In the genomic region with DNA sequence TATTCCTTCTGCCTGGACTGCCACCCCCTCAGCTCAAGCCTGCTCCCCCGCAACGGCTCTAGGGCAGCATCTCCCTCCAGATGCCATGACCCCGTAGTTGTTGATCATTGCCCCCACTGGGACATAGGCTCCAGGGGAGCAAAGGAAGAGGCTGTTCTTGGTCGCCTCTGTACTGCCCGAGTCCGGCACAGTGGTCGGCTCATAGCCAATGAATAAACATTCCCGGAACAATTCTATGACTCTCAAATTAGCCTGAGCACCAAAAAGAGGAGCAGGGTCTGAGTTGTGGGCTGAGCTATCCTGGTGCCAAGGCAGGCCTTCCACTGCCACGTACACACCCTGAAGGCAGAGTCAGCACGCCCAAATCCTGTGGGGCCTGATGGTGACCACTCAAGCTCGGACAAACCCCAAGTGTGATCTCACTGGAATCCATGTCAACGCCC, we compare ENCODE assay signal across 1 cellular context.
TF ChIP-seq lines count a peak whose summit lies in the region.

No MANE protein-coding gene starts in this region.

TF ChIP-seq in GM23338, 12 proteins besides CTCF, POLR2A, EP300 and RAD21 (continued from another document):
- TF ChIP-seq, protein P1, sequence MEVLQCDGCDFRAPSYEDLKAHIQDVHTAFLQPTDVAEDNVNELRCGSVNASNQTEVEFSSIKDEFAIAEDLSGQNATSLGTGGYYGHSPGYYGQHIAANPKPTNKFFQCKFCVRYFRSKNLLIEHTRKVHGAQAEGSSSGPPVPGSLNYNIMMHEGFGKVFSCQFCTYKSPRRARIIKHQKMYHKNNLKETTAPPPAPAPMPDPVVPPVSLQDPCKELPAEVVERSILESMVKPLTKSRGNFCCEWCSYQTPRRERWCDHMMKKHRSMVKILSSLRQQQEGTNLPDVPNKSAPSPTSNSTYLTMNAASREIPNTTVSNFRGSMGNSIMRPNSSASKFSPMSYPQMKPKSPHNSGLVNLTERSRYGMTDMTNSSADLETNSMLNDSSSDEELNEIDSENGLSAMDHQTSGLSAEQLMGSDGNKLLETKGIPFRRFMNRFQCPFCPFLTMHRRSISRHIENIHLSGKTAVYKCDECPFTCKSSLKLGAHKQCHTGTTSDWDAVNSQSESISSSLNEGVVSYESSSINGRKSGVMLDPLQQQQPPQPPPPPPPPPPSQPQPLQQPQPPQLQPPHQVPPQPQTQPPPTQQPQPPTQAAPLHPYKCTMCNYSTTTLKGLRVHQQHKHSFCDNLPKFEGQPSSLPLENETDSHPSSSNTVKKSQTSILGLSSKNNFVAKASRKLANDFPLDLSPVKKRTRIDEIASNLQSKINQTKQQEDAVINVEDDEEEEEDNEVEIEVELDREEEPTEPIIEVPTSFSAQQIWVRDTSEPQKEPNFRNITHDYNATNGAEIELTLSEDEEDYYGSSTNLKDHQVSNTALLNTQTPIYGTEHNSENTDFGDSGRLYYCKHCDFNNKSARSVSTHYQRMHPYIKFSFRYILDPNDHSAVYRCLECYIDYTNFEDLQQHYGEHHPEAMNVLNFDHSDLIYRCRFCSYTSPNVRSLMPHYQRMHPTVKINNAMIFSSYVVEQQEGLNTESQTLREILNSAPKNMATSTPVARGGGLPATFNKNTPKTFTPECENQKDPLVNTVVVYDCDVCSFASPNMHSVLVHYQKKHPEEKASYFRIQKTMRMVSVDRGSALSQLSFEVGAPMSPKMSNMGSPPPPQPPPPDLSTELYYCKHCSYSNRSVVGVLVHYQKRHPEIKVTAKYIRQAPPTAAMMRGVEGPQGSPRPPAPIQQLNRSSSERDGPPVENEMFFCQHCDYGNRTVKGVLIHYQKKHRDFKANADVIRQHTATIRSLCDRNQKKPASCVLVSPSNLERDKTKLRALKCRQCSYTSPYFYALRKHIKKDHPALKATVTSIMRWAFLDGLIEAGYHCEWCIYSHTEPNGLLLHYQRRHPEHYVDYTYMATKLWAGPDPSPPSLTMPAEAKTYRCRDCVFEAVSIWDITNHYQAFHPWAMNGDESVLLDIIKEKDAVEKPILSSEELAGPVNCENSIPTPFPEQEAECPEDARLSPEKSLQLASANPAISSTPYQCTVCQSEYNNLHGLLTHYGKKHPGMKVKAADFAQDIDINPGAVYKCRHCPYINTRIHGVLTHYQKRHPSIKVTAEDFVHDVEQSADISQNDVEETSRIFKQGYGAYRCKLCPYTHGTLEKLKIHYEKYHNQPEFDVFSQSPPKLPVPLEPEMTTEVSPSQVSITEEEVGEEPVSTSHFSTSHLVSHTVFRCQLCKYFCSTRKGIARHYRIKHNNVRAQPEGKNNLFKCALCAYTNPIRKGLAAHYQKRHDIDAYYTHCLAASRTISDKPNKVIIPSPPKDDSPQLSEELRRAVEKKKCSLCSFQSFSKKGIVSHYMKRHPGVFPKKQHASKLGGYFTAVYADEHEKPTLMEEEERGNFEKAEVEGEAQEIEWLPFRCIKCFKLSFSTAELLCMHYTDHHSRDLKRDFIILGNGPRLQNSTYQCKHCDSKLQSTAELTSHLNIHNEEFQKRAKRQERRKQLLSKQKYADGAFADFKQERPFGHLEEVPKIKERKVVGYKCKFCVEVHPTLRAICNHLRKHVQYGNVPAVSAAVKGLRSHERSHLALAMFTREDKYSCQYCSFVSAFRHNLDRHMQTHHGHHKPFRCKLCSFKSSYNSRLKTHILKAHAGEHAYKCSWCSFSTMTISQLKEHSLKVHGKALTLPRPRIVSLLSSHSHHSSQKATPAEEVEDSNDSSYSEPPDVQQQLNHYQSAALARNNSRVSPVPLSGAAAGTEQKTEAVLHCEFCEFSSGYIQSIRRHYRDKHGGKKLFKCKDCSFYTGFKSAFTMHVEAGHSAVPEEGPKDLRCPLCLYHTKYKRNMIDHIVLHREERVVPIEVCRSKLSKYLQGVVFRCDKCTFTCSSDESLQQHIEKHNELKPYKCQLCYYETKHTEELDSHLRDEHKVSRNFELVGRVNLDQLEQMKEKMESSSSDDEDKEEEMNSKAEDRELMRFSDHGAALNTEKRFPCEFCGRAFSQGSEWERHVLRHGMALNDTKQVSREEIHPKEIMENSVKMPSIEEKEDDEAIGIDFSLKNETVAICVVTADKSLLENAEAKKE (CRISPR knock-in tag; IDR thresholded peaks at IDR 0.05): no peak
- TF ChIP-seq POLR2AphosphoS5 (IDR thresholded peaks at IDR 0.05; ENCODE audit: low read depth): no peak
- TF ChIP-seq ZNF114 (CRISPR knock-in tag; IDR thresholded peaks at IDR 0.05): no peak
- TF ChIP-seq, protein P2, sequence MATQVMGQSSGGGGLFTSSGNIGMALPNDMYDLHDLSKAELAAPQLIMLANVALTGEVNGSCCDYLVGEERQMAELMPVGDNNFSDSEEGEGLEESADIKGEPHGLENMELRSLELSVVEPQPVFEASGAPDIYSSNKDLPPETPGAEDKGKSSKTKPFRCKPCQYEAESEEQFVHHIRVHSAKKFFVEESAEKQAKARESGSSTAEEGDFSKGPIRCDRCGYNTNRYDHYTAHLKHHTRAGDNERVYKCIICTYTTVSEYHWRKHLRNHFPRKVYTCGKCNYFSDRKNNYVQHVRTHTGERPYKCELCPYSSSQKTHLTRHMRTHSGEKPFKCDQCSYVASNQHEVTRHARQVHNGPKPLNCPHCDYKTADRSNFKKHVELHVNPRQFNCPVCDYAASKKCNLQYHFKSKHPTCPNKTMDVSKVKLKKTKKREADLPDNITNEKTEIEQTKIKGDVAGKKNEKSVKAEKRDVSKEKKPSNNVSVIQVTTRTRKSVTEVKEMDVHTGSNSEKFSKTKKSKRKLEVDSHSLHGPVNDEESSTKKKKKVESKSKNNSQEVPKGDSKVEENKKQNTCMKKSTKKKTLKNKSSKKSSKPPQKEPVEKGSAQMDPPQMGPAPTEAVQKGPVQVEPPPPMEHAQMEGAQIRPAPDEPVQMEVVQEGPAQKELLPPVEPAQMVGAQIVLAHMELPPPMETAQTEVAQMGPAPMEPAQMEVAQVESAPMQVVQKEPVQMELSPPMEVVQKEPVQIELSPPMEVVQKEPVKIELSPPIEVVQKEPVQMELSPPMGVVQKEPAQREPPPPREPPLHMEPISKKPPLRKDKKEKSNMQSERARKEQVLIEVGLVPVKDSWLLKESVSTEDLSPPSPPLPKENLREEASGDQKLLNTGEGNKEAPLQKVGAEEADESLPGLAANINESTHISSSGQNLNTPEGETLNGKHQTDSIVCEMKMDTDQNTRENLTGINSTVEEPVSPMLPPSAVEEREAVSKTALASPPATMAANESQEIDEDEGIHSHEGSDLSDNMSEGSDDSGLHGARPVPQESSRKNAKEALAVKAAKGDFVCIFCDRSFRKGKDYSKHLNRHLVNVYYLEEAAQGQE (IDR thresholded peaks at IDR 0.05; ENCODE audit: unreplicated experiment): no peak
- TF ChIP-seq, protein P3, sequence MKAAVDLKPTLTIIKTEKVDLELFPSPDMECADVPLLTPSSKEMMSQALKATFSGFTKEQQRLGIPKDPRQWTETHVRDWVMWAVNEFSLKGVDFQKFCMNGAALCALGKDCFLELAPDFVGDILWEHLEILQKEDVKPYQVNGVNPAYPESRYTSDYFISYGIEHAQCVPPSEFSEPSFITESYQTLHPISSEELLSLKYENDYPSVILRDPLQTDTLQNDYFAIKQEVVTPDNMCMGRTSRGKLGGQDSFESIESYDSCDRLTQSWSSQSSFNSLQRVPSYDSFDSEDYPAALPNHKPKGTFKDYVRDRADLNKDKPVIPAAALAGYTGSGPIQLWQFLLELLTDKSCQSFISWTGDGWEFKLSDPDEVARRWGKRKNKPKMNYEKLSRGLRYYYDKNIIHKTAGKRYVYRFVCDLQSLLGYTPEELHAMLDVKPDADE (IDR thresholded peaks at IDR 0.05): no peak
